Comparison of ENCODE assay signal across 8 cellular contexts in genomic region chr4:185644408-185644807, GRCh38.
"Had no signal": no experiment of that assay in that cellular context is flagged by ENCODE, and none has a peak within 500 bp of the region (broad histone marks: within the 10 kb centered on the region; RNA-seq: fewer than 3 reads in every experiment).

No MANE protein-coding gene starts in this region.

- FAIRE-seq: HTR-8/SVneo, K562 had no signal

- H3K9me3 ChIP-seq: HAP-1 had no signal

- H2AFZ ChIP-seq: GM23338 had no signal

- H3K4me2 ChIP-seq: GM23338 had no signal

- DNase-seq: H7, HFFc6, IMR-90 had no signal

- ATAC-seq: GM23338, HCT116, K562 had no signal

- H3K4me1 ChIP-seq: HAP-1 had no signal

- H3K4me3 ChIP-seq: GM23338, HAP-1, K562 had no signal

- H3K36me3 ChIP-seq: HAP-1 had no signal
